ENCODE assay signal across 19 cellular contexts in the genomic region with DNA sequence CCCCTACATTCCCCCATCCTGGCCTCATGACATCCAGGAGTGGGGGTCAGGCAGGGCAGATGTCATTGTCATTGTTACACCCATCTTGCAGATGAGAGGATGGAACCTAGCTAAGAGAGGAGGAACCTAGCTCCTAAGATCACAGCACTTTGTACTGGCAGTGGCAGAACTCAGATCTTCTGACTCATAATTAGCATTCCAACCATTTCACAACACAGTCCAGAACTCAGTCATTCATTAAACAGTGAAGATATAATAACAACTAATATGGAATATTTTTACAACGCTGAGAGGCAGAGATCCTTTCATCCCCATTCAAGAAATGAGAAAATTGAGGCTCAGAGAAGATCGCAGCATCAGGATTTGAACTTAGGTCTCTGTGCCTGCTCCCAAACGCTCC.
DNase-seq lines count a peak whose midpoint lies in the region; ATAC-seq, FAIRE-seq and TF ChIP-seq lines count a peak whose summit lies in the region.
"Had no signal": no experiment of that assay in that cellular context is flagged by ENCODE, and none has a peak within 500 bp of the region (broad histone marks: within the 10 kb centered on the region; RNA-seq: fewer than 3 reads in every experiment).

No MANE protein-coding gene starts in this region.

- H3K79me2 ChIP-seq in mammary epithelial cell (ENCODE audit: insufficient read depth, low read length), result no peaks in the 10 kb centered on the region

- H3K4me3 Mint-ChIP-seq in MCF 10A (ENCODE audit: unreplicated experiment), result no peak overlapping the region
- H3K4me3 Mint-ChIP-seq in activated T-cell treated with anti-CD3 and anti-CD28 coated beads, Interleukin-2, amount 50 U/mL, for 24 hours, result no peak overlapping the region
- H3K4me3 Mint-ChIP-seq: HFFc6 had no signal

- intact Hi-C loops in MCF 10A (cut with micrococcal nuclease), result loop anchor here (5.0 kb wide), 1 partner anchor 235 kb away; no protein-coding TSS in a partner anchor
- intact Hi-C loops in mammary epithelial cell (cut with micrococcal nuclease), result no loop called here

- no peak overlapping the region for H3K27ac ChIP-seq in mammary epithelial cell (ENCODE audit: insufficient read depth, low read depth, low read length)
- H3K27ac ChIP-seq: 22Rv1, C4-2B, PC-9 had no signal

- H3K27me3 ChIP-seq in mammary epithelial cell (ENCODE audit: insufficient read depth, low read length) (no peaks in the 10 kb centered on the region), bronchial epithelial cell (ENCODE audit: control insufficient read depth, insufficient read depth, low read length) (no peaks in the 10 kb centered on the region)

- no peaks in the 10 kb centered on the region for H3K36me3 Mint-ChIP-seq in MCF 10A (ENCODE audit: insufficient read depth, unreplicated experiment)
- no peaks in the 10 kb centered on the region for H3K36me3 Mint-ChIP-seq in activated T-cell treated with anti-CD3 and anti-CD28 coated beads, Interleukin-2, amount 50 U/mL, for 24 hours (ENCODE audit: low read depth)

- TF ChIP-seq CTCF in MCF 10A (IDR thresholded peaks at IDR 0.05; ENCODE audit: unreplicated experiment), result no peak
- TF ChIP-seq CTCF in mammary epithelial cell (conservative IDR thresholded peaks at IDR 0.05 in 1 of 2, IDR thresholded peaks at IDR 0.05 in 1 of 2; ENCODE audit: extremely low read depth in 1 of 2, insufficient read depth in 1 of 2, low read depth in 1 of 2, low read length in 2 of 2), result no peak
- no peak for TF ChIP-seq CTCF in bronchial epithelial cell (IDR thresholded peaks at IDR 0.05; ENCODE audit: insufficient read depth, low read length, severe bottlenecking)
- TF ChIP-seq CTCF in fibroblast of villous mesenchyme (IDR thresholded peaks at IDR 0.05; ENCODE audit: insufficient read depth, low read depth, low read length), result no peak

- H3K4me1 ChIP-seq in mammary epithelial cell (ENCODE audit: insufficient read depth, low read length), result no peaks in the 10 kb centered on the region
- H3K4me1 ChIP-seq: Caco-2 had no signal

- H3K36me3 ChIP-seq in mammary epithelial cell (ENCODE audit: insufficient read depth, low read length), result no peaks in the 10 kb centered on the region
- no peaks in the 10 kb centered on the region for H3K36me3 ChIP-seq in bronchial epithelial cell (ENCODE audit: control insufficient read depth, insufficient read depth, low read length)

- H3K27me3 Mint-ChIP-seq in MCF 10A (ENCODE audit: insufficient read depth, unreplicated experiment), result peaks cover 10% of the 10 kb centered on the region
- H3K27me3 Mint-ChIP-seq in activated T-cell treated with anti-CD3 and anti-CD28 coated beads, Interleukin-2, amount 50 U/mL, for 24 hours, result peaks cover 31% of the 10 kb centered on the region

- CTCF ChIA-PET in MCF 10A (lab: Yijun Ruan, JAX), result interaction anchor here (0.5 to 1.4 kb wide), 2 partner anchors 106 to 117 kb away, joined by 3 to 5 read pairs; no protein-coding TSS in a partner anchor
- CTCF ChIA-PET in mammary epithelial cell (lab: Charles Lee; ENCODE audit: low non-redundant PET), result interaction anchor here (1.0 kb wide), 1 partner anchor 234 kb away, joined by 4 read pairs; no protein-coding TSS in a partner anchor

- H3K27ac Mint-ChIP-seq in MCF 10A (ENCODE audit: low read depth, unreplicated experiment), result no peak overlapping the region
- no peak overlapping the region for H3K27ac Mint-ChIP-seq in activated T-cell treated with anti-CD3 and anti-CD28 coated beads, Interleukin-2, amount 50 U/mL, for 24 hours
- H3K27ac Mint-ChIP-seq: HFFc6 had no signal

- H3K9me3 ChIP-seq in mammary epithelial cell (replicated peaks; ENCODE audit: insufficient read depth, low read length), result no peaks in the 10 kb centered on the region
- H3K9me3 ChIP-seq: Caco-2 had no signal

- in situ Hi-C loops in mammary epithelial cell (cut with MboI; ENCODE audit: low sequenced_read_pairs in 2 of 2), result no loop called here

- ATAC-seq in GM21619 (IDR thresholded peaks at IDR 0.05; ENCODE audit: unreplicated experiment), result no peak
- no peak for ATAC-seq in GM18517 (IDR thresholded peaks at IDR 0.05; ENCODE audit: unreplicated experiment)
- ATAC-seq: HepG2 had no signal

- H3K9me3 Mint-ChIP-seq in MCF 10A (ENCODE audit: unreplicated experiment), result no peaks in the 10 kb centered on the region
- H3K9me3 Mint-ChIP-seq in activated T-cell treated with anti-CD3 and anti-CD28 coated beads, Interleukin-2, amount 50 U/mL, for 24 hours, result no peaks in the 10 kb centered on the region
- H3K9me3 Mint-ChIP-seq: HFFc6 had no signal

- dilution Hi-C loops in mammary epithelial cell (cut with HindIII; ENCODE audit: low sequenced_read_pairs), result loop anchor here (5.0 kb wide), 1 partner anchor 35 kb away; no protein-coding TSS in a partner anchor

- H2AFZ ChIP-seq in mammary epithelial cell (ENCODE audit: low read depth, low read length), result no peak overlapping the region
- H2AFZ ChIP-seq: PC-9 had no signal

- no peak overlapping the region for H3K4me2 ChIP-seq in mammary epithelial cell (ENCODE audit: insufficient read depth, low read depth, low read length)
- H3K4me2 ChIP-seq: PC-9 had no signal

- H3K4me1 Mint-ChIP-seq in MCF 10A (ENCODE audit: insufficient read depth, unreplicated experiment), result no peaks in the 10 kb centered on the region
- no peaks in the 10 kb centered on the region for H3K4me1 Mint-ChIP-seq in activated T-cell treated with anti-CD3 and anti-CD28 coated beads, Interleukin-2, amount 50 U/mL, for 24 hours (ENCODE audit: low read depth)

- BruUV-seq in MCF 10A (replicated peaks; lab: Mats Ljungman, UMichigan), result no TSS peak
- no TSS peak for BruUV-seq in mammary epithelial cell (replicated peaks; lab: Mats Ljungman, UMichigan)

- DNase-seq in MCF 10A (ENCODE audit: unreplicated experiment) (peak; percentile 13), mammary epithelial cell (no peak), bronchial epithelial cell (ENCODE audit: low read depth) (peak; percentile 23), fibroblast of villous mesenchyme (ENCODE audit: low read depth) (peak; percentile 4), globus pallidus (ENCODE audit: low spot score) (no peak)
- no peak for DNase-seq in activated T-cell treated with anti-CD3 and anti-CD28 coated beads, Interleukin-2, amount 50 U/mL, for 24 hours
- DNase-seq: Caco-2; HFFc6; NCI-H1105 treated with DMSO at 0.1 percent for 48 hours; NCI-H187; NCI-H69; NK-92 treated with Interleukin-12 subunit alpha and Interleukin-12 subunit beta, amount 100 ng/mL, for 24 hours; PC-9 had no signal

- H3K4me3 ChIP-seq in mammary epithelial cell (replicated peaks in 1 of 3; ENCODE audit: insufficient read depth in 1 of 3, low read depth in 2 of 3, low read length in 3 of 3) (no peak overlapping the region), bronchial epithelial cell (ENCODE audit: low read depth, low read length) (no peak overlapping the region), fibroblast of villous mesenchyme (ENCODE audit: low read depth, low read length) (no peak overlapping the region)
- H3K4me3 ChIP-seq: PC-9 had no signal

- FAIRE-seq in bronchial epithelial cell (lab: Jason Lieb, UNC), result no peak
- FAIRE-seq: H1, HepG2 had no signal

- no peak overlapping the region for H3K9ac ChIP-seq in mammary epithelial cell (ENCODE audit: insufficient read depth, low read length)

- POLR2A ChIA-PET in MCF 10A (lab: Yijun Ruan, JAX), result interaction anchor here (0.6 kb wide), 1 partner anchor 442 kb away, joined by 3 read pairs; no protein-coding TSS in a partner anchor

- WGBS in mammary epithelial cell (ENCODE audit: low coverage, missing lambda C conversion rate), result 50% methylated on average over 3 of the region's 3 CpGs

- no peaks in the 10 kb centered on the region for H4K20me1 ChIP-seq in mammary epithelial cell (ENCODE audit: insufficient read depth, low read length)

Comparison
In these comparisons a context has a peak if more than half of its experiments do, and no peak if none do; other contexts are left out.
1. DNase-seq: peak in MCF 10A (single experiment), bronchial epithelial cell (single experiment) and fibroblast of villous mesenchyme (single experiment); none in mammary epithelial cell (single experiment), activated T-cell treated with anti-CD3 and anti-CD28 coated beads, Interleukin-2, amount 50 U/mL, for 24 hours (single experiment) and globus pallidus (single experiment).